23 cellular contexts compared by ENCODE assay signal in genomic region chr2:159148891-159149290, GRCh38.
"Had no signal": no experiment of that assay in that cellular context is flagged by ENCODE, and none has a peak within 500 bp of the region (broad histone marks: within the 10 kb centered on the region; RNA-seq: fewer than 3 reads in every experiment).

No MANE protein-coding gene starts in this region.

- ATAC-seq: activated CD8-positive, alpha-beta T cell treated with anti-CD3 and anti-CD28 coated beads, Interleukin-2, amount 10 ng/mL, durations not matched to agents 7 days and 5 days; activated naive CD4-positive, alpha-beta T cell treated with anti-CD3 and anti-CD28 coated beads, Interleukin-2, amount 50 U/mL, for 72 hours; left lobe of liver; natural killer cell treated with Interleukin-12 subunit alpha and Interleukin-12 subunit beta and Interleukin-15 and Interleukin-18, amount 100 ng/mL, for 72 hours; psoas muscle; right lobe of liver had no signal

- H3K27me3 Mint-ChIP-seq: activated CD4-positive, alpha-beta T cell treated with anti-CD3 and anti-CD28 coated beads, Interleukin-2, amount 10 ng/mL, durations not matched to agents 7 days and 5 days; brain had no signal

- H3K27ac Mint-ChIP-seq: activated CD4-positive, alpha-beta T cell treated with anti-CD3 and anti-CD28 coated beads, Interleukin-2, amount 10 ng/mL, durations not matched to agents 7 days and 5 days; activated CD8-positive, alpha-beta T cell treated with anti-CD3 and anti-CD28 coated beads, Interleukin-2, amount 10 ng/mL, durations not matched to agents 7 days and 5 days; activated naive CD4-positive, alpha-beta T cell treated with anti-CD3 and anti-CD28 coated beads, Interleukin-2, amount 50 U/mL, for 72 hours; brain; natural killer cell treated with Interleukin-12 subunit alpha and Interleukin-12 subunit beta and Interleukin-15 and Interleukin-18, amount 100 ng/mL, for 72 hours had no signal

- H3K9me3 ChIP-seq: esophagus squamous epithelium, neutrophil, ovary, psoas muscle, right lobe of liver, upper lobe of left lung had no signal

- H3K4me3 ChIP-seq: esophagus squamous epithelium, ovary, psoas muscle, right lobe of liver, upper lobe of left lung had no signal

- H3K4me3 Mint-ChIP-seq: activated CD4-positive, alpha-beta T cell treated with anti-CD3 and anti-CD28 coated beads, Interleukin-2, amount 10 ng/mL, durations not matched to agents 7 days and 5 days; activated CD8-positive, alpha-beta T cell treated with anti-CD3 and anti-CD28 coated beads, Interleukin-2, amount 10 ng/mL, durations not matched to agents 7 days and 5 days; brain; natural killer cell treated with Interleukin-12 subunit alpha and Interleukin-12 subunit beta and Interleukin-15 and Interleukin-18, amount 100 ng/mL, for 72 hours had no signal

- H3K27me3 ChIP-seq: esophagus squamous epithelium, ovary, right lobe of liver, upper lobe of left lung had no signal

- H3K36me3 Mint-ChIP-seq: activated naive CD4-positive, alpha-beta T cell treated with anti-CD3 and anti-CD28 coated beads, Interleukin-2, amount 50 U/mL, for 72 hours; brain; natural killer cell treated with Interleukin-12 subunit alpha and Interleukin-12 subunit beta and Interleukin-15 and Interleukin-18, amount 100 ng/mL, for 72 hours had no signal

- H3K27ac ChIP-seq: neutrophil, ovary, psoas muscle, right lobe of liver, upper lobe of left lung, WERI-Rb-1 had no signal

- H3K9me3 Mint-ChIP-seq: activated CD4-positive, alpha-beta T cell treated with anti-CD3 and anti-CD28 coated beads, Interleukin-2, amount 10 ng/mL, durations not matched to agents 7 days and 5 days; activated naive CD4-positive, alpha-beta T cell treated with anti-CD3 and anti-CD28 coated beads, Interleukin-2, amount 50 U/mL, for 72 hours; brain; natural killer cell treated with Interleukin-12 subunit alpha and Interleukin-12 subunit beta and Interleukin-15 and Interleukin-18, amount 100 ng/mL, for 72 hours had no signal

- DNase-seq: activated CD4-positive, alpha-beta T cell treated with anti-CD3 and anti-CD28 coated beads, Interleukin-2, amount 10 ng/mL, durations not matched to agents 7 days and 5 days; activated CD4-positive, CD25-positive, alpha-beta regulatory T cell treated with anti-CD3 and anti-CD28 coated beads, Interleukin-2, amount 50 U/mL, for 72 hours; activated CD8-positive, alpha-beta T cell treated with anti-CD3 and anti-CD28 coated beads, Interleukin-2, amount 10 ng/mL, durations not matched to agents 7 days and 5 days; activated T-cell treated with anti-CD3 and anti-CD28 coated beads, Interleukin-2, amount 50 U/mL, for 1 hour; aorta; central memory CD4-positive, alpha-beta T cell; esophagus squamous epithelium; mammary epithelial cell; midbrain; ovary; psoas muscle; right lobe of liver; stimulated activated CD4-positive, alpha-beta T cell treated with anti-CD3 and anti-CD28 coated beads, Interleukin-2, amount 100 ng/mL, for 48 hours; stimulated activated CD8-positive, alpha-beta memory T cell treated with anti-CD3 and anti-CD28 coated beads, Interleukin-4, amount 100 ng/mL, for 48 hours; stimulated activated naive CD4-positive, alpha-beta T cell; T-helper 1 cell; upper lobe of left lung; WERI-Rb-1 had no signal

- H3K36me3 ChIP-seq: neutrophil, ovary had no signal
